1 cellular context compared by ENCODE assay signal in genomic region chr20:21767739-21768223, GRCh38.
TF ChIP-seq lines count a peak whose summit lies in the region.

No MANE protein-coding gene starts in this region.

TF ChIP-seq in HepG2, 621 proteins besides CTCF, POLR2A, EP300 and RAD21 (continued from another document and continues in another):
- TF ChIP-seq, protein P1, sequence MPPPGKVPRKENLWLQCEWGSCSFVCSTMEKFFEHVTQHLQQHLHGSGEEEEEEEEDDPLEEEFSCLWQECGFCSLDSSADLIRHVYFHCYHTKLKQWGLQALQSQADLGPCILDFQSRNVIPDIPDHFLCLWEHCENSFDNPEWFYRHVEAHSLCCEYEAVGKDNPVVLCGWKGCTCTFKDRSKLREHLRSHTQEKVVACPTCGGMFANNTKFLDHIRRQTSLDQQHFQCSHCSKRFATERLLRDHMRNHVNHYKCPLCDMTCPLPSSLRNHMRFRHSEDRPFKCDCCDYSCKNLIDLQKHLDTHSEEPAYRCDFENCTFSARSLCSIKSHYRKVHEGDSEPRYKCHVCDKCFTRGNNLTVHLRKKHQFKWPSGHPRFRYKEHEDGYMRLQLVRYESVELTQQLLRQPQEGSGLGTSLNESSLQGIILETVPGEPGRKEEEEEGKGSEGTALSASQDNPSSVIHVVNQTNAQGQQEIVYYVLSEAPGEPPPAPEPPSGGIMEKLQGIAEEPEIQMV (CRISPR knock-in tag; IDR thresholded peaks at IDR 0.05; ENCODE audit: low read depth): no peak
- peak; percentile 81 for TF ChIP-seq HNRNPLL (IDR thresholded peaks at IDR 0.05; ENCODE audit: low read depth, low read length, poor library complexity, severe bottlenecking)
- no peak for TF ChIP-seq ZNF260 (CRISPR knock-in tag; IDR thresholded peaks at IDR 0.05; ENCODE audit: borderline replicate concordance, low read depth)
- TF ChIP-seq NCOA5 (CRISPR knock-in tag; IDR thresholded peaks at IDR 0.05): no peak
- TF ChIP-seq, protein P2, sequence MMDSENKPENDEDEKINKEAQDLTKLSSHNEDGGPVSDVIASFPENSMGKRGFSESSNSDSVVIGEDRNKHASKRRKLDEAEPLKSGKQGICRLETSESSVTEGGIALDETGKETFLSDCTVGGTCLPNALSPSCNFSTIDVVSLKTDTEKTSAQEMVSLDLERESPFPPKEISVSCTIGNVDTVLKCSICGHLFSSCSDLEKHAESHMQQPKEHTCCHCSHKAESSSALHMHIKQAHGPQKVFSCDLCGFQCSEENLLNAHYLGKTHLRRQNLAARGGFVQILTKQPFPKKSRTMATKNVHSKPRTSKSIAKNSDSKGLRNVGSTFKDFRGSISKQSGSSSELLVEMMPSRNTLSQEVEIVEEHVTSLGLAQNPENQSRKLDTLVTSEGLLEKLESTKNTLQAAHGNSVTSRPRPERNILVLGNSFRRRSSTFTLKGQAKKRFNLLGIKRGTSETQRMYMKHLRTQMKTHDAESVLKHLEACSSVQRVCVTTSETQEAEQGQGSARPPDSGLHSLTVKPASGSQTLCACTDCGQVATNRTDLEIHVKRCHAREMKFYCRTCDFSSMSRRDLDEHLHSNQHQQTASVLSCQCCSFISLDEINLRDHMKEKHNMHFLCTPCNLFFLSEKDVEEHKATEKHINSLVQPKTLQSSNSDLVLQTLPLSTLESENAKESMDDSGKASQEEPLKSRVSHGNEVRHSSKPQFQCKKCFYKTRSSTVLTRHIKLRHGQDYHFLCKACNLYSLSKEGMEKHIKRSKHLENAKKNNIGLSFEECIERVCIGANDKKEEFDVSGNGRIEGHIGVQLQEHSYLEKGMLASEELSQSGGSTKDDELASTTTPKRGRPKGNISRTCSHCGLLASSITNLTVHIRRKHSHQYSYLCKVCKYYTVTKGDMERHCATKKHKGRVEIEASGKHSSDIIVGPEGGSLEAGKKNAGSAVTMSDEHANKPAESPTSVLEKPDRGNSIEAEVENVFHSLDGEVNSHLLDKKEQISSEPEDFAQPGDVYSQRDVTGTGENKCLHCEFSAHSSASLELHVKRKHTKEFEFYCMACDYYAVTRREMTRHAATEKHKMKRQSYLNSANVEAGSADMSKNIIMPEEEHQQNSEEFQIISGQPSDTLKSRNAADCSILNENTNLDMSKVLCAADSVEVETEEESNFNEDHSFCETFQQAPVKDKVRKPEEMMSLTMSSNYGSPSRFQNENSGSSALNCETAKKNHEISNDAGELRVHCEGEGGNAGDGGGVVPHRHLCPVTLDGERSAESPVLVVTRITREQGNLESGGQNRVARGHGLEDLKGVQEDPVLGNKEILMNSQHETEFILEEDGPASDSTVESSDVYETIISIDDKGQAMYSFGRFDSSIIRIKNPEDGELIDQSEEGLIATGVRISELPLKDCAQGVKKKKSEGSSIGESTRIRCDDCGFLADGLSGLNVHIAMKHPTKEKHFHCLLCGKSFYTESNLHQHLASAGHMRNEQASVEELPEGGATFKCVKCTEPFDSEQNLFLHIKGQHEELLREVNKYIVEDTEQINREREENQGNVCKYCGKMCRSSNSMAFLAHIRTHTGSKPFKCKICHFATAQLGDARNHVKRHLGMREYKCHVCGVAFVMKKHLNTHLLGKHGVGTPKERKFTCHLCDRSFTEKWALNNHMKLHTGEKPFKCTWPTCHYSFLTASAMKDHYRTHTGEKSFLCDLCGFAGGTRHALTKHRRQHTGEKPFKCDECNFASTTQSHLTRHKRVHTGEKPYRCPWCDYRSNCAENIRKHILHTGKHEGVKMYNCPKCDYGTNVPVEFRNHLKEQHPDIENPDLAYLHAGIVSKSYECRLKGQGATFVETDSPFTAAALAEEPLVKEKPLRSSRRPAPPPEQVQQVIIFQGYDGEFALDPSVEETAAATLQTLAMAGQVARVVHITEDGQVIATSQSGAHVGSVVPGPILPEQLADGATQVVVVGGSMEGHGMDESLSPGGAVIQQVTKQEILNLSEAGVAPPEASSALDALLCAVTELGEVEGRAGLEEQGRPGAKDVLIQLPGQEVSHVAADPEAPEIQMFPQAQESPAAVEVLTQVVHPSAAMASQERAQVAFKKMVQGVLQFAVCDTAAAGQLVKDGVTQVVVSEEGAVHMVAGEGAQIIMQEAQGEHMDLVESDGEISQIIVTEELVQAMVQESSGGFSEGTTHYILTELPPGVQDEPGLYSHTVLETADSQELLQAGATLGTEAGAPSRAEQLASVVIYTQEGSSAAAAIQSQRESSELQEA (CRISPR knock-in tag; IDR thresholded peaks at IDR 0.05; ENCODE audit: not compliant biosample characterization): no peak
- no peak for TF ChIP-seq ZNF766 (CRISPR knock-in tag; IDR thresholded peaks at IDR 0.05; ENCODE audit: borderline replicate concordance)
- TF ChIP-seq, protein P3, sequence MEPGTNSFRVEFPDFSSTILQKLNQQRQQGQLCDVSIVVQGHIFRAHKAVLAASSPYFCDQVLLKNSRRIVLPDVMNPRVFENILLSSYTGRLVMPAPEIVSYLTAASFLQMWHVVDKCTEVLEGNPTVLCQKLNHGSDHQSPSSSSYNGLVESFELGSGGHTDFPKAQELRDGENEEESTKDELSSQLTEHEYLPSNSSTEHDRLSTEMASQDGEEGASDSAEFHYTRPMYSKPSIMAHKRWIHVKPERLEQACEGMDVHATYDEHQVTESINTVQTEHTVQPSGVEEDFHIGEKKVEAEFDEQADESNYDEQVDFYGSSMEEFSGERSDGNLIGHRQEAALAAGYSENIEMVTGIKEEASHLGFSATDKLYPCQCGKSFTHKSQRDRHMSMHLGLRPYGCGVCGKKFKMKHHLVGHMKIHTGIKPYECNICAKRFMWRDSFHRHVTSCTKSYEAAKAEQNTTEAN (CRISPR knock-in tag; conservative IDR thresholded peaks at IDR 0.05): no peak
- TF ChIP-seq ZNF737 (CRISPR knock-in tag; IDR thresholded peaks at IDR 0.05; ENCODE audit: borderline replicate concordance): no peak
- TF ChIP-seq ZFP36 (IDR thresholded peaks at IDR 0.05; ENCODE audit: borderline replicate concordance, low read depth, low read length, partially characterized antibody): no peak
- no peak for TF ChIP-seq NONO (IDR thresholded peaks at IDR 0.05)
- peak; percentile 35; the same call in 1 of the 2 replicates for TF ChIP-seq NONO (CRISPR knock-in tag; conservative IDR thresholded peaks at IDR 0.05)
- TF ChIP-seq, protein P4, sequence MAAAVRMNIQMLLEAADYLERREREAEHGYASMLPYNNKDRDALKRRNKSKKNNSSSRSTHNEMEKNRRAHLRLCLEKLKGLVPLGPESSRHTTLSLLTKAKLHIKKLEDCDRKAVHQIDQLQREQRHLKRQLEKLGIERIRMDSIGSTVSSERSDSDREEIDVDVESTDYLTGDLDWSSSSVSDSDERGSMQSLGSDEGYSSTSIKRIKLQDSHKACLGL (CRISPR knock-in tag; IDR thresholded peaks at IDR 0.05): peak; percentile 49; the same call in 1 of the 2 replicates
- TF ChIP-seq, protein P5, sequence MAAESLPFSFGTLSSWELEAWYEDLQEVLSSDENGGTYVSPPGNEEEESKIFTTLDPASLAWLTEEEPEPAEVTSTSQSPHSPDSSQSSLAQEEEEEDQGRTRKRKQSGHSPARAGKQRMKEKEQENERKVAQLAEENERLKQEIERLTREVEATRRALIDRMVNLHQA (CRISPR knock-in tag; IDR thresholded peaks at IDR 0.05): no peak
- TF ChIP-seq HNRNPK (IDR thresholded peaks at IDR 0.05; ENCODE audit: low read depth, low read length, poor library complexity, severe bottlenecking): no peak
- TF ChIP-seq, protein P6, sequence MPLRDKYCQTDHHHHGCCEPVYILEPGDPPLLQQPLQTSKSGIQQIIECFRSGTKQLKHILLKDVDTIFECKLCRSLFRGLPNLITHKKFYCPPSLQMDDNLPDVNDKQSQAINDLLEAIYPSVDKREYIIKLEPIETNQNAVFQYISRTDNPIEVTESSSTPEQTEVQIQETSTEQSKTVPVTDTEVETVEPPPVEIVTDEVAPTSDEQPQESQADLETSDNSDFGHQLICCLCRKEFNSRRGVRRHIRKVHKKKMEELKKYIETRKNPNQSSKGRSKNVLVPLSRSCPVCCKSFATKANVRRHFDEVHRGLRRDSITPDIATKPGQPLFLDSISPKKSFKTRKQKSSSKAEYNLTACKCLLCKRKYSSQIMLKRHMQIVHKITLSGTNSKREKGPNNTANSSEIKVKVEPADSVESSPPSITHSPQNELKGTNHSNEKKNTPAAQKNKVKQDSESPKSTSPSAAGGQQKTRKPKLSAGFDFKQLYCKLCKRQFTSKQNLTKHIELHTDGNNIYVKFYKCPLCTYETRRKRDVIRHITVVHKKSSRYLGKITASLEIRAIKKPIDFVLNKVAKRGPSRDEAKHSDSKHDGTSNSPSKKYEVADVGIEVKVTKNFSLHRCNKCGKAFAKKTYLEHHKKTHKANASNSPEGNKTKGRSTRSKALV (CRISPR knock-in tag; IDR thresholded peaks at IDR 0.05): no peak
- TF ChIP-seq, protein P7, sequence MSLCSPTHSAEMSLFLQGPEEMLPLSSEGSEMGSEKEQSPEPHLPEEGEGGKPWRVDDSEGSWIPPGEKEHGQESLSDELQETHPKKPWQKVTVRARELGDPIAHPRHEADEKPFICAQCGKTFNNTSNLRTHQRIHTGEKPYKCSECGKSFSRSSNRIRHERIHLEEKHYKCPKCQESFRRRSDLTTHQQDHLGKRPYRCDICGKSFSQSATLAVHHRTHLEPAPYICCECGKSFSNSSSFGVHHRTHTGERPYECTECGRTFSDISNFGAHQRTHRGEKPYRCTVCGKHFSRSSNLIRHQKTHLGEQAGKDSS (CRISPR knock-in tag; IDR thresholded peaks at IDR 0.05; ENCODE audit: borderline replicate concordance, low read depth): 0 out of 2 replicates have a peak, but pooled peaks have one; percentile 53
- TF ChIP-seq, protein P8, sequence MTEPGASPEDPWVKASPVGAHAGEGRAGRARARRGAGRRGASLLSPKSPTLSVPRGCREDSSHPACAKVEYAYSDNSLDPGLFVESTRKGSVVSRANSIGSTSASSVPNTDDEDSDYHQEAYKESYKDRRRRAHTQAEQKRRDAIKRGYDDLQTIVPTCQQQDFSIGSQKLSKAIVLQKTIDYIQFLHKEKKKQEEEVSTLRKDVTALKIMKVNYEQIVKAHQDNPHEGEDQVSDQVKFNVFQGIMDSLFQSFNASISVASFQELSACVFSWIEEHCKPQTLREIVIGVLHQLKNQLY (CRISPR knock-in tag; IDR thresholded peaks at IDR 0.05): 0 out of 2 replicates have a peak, but pooled peaks have one; percentile 33
- TF ChIP-seq, protein P9, sequence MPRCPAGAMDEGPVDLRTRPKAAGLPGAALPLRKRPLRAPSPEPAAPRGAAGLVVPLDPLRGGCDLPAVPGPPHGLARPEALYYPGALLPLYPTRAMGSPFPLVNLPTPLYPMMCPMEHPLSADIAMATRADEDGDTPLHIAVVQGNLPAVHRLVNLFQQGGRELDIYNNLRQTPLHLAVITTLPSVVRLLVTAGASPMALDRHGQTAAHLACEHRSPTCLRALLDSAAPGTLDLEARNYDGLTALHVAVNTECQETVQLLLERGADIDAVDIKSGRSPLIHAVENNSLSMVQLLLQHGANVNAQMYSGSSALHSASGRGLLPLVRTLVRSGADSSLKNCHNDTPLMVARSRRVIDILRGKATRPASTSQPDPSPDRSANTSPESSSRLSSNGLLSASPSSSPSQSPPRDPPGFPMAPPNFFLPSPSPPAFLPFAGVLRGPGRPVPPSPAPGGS (CRISPR knock-in tag; IDR thresholded peaks at IDR 0.05): no peak
- TF ChIP-seq, protein P10, sequence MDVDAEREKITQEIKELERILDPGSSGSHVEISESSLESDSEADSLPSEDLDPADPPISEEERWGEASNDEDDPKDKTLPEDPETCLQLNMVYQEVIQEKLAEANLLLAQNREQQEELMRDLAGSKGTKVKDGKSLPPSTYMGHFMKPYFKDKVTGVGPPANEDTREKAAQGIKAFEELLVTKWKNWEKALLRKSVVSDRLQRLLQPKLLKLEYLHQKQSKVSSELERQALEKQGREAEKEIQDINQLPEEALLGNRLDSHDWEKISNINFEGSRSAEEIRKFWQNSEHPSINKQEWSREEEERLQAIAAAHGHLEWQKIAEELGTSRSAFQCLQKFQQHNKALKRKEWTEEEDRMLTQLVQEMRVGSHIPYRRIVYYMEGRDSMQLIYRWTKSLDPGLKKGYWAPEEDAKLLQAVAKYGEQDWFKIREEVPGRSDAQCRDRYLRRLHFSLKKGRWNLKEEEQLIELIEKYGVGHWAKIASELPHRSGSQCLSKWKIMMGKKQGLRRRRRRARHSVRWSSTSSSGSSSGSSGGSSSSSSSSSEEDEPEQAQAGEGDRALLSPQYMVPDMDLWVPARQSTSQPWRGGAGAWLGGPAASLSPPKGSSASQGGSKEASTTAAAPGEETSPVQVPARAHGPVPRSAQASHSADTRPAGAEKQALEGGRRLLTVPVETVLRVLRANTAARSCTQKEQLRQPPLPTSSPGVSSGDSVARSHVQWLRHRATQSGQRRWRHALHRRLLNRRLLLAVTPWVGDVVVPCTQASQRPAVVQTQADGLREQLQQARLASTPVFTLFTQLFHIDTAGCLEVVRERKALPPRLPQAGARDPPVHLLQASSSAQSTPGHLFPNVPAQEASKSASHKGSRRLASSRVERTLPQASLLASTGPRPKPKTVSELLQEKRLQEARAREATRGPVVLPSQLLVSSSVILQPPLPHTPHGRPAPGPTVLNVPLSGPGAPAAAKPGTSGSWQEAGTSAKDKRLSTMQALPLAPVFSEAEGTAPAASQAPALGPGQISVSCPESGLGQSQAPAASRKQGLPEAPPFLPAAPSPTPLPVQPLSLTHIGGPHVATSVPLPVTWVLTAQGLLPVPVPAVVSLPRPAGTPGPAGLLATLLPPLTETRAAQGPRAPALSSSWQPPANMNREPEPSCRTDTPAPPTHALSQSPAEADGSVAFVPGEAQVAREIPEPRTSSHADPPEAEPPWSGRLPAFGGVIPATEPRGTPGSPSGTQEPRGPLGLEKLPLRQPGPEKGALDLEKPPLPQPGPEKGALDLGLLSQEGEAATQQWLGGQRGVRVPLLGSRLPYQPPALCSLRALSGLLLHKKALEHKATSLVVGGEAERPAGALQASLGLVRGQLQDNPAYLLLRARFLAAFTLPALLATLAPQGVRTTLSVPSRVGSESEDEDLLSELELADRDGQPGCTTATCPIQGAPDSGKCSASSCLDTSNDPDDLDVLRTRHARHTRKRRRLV (CRISPR knock-in tag; IDR thresholded peaks at IDR 0.05): no peak
- peak; percentile 63 for TF ChIP-seq HNF4A (CRISPR knock-in tag; IDR thresholded peaks at IDR 0.05)
- no peak for TF ChIP-seq YEATS4 (CRISPR knock-in tag; IDR thresholded peaks at IDR 0.05; ENCODE audit: borderline replicate concordance)
- peak; percentile 66 for TF ChIP-seq CCAR2 (optimal IDR thresholded peaks at IDR 0.05; ENCODE audit: low read depth, low read length)
- TF ChIP-seq ZNF180 (CRISPR knock-in tag; IDR thresholded peaks at IDR 0.05; ENCODE audit: borderline replicate concordance, low read depth): no peak
- TF ChIP-seq HES4 (CRISPR knock-in tag; IDR thresholded peaks at IDR 0.05; ENCODE audit: borderline replicate concordance): no peak
- peak; percentile 49 for TF ChIP-seq ASH2L (IDR thresholded peaks at IDR 0.05; ENCODE audit: insufficient read length, low read depth, low read length)
- TF ChIP-seq ZNF484 (CRISPR knock-in tag; IDR thresholded peaks at IDR 0.05; ENCODE audit: borderline replicate concordance, low read depth): no peak
- TF ChIP-seq SAFB2 (CRISPR knock-in tag; IDR thresholded peaks at IDR 0.05; ENCODE audit: borderline replicate concordance, low read depth): no peak
- no peak for TF ChIP-seq ZNF232 (CRISPR knock-in tag; IDR thresholded peaks at IDR 0.05; ENCODE audit: borderline replicate concordance)
- no peak for TF ChIP-seq KMT2A (CRISPR knock-in tag; IDR thresholded peaks at IDR 0.05)
- peak; percentile 48 for TF ChIP-seq CEBPG (CRISPR knock-in tag; IDR thresholded peaks at IDR 0.05)
- TF ChIP-seq ZNF263 (CRISPR knock-in tag; IDR thresholded peaks at IDR 0.05): 0 out of 2 replicates have a peak, but pooled peaks have one; percentile 12
- no peak for TF ChIP-seq DNMT3B (CRISPR knock-in tag; conservative IDR thresholded peaks at IDR 0.05)
